9 cellular contexts compared by ENCODE assay signal in genomic region chr7:5143935-5144903, GRCh38. TPM values are rescaled to one million over a fixed set of nuclear protein-coding genes. Genes with fewer than 3 reads are reported as not detected.
DNase-seq lines count a peak whose midpoint lies in the region; ATAC-seq, FAIRE-seq and TF ChIP-seq lines count a peak whose summit lies in the region.
"Had no signal": no experiment of that assay in that cellular context is flagged by ENCODE, and none has a peak within 500 bp of the region (broad histone marks: within the 10 kb centered on the region; RNA-seq: fewer than 3 reads in every experiment).

No MANE protein-coding gene starts in this region.

- SMC1A ChIA-PET in GM12878 (lab: Charles Lee; ENCODE audit: uncharacterized antibody, unreplicated experiment) = interaction anchor here (1.2 to 1.7 kb wide), 3 partner anchors 15 to 87 kb away, joined by 3 read pairs; no protein-coding TSS in a partner anchor

- no peaks in the 10 kb centered on the region for H3K79me2 ChIP-seq in GM12878 (ENCODE audit: control insufficient read depth, insufficient read depth, low read length)
- H3K79me2 ChIP-seq in hepatocyte = no peaks in the 10 kb centered on the region

- whole genome bisulfite sequencing in GM12878 (ENCODE audit: insufficient coverage, insufficient replicate concordance, low lambda C conversion rate, missing lambda C conversion rate) = 22% methylated on average over 41 of the region's 41 CpGs
- 91% methylated on average over 34 of the region's 41 CpGs for WGBS in hepatocyte (ENCODE audit: low lambda C conversion rate, missing lambda C conversion rate)

- DNase-seq in T-helper 9 cell (peak; percentile 59), GM12878 (ENCODE audit: low read depth, low spot score) (peak; percentile 55), hepatocyte (ENCODE audit: low spot score) (no peak), D721Med (ENCODE audit: insufficient read length, low spot score) (no peak), RWPE1 (ENCODE audit: low spot score) (no peak)
- DNase-seq in stimulated activated CD4-positive, alpha-beta T cell treated with anti-CD3 and anti-CD28 coated beads, Interleukin-12 subunit alpha, Interleukin-12 subunit beta, amount 100 ng/mL, for 24 hours (ENCODE audit: low read depth in 2 of 2) = peak; percentile 28 to 38

- FAIRE-seq in GM12878 (lab: Jason Lieb, UNC) = peak; percentile 64
- no peak for FAIRE-seq in D721Med (lab: Jason Lieb, UNC)
- FAIRE-seq: keratinocyte had no signal

- no peak for TF ChIP-seq RAD21 in GM12878 (IDR thresholded peaks at IDR 0.05; ENCODE audit: insufficient read depth, low read depth, low read length)

- intact Hi-C loops in GM12878 (cut with micrococcal nuclease; ENCODE audit: unreplicated experiment) = loop anchor here (5.0 kb wide), 1 partner anchor 88 kb away; no protein-coding TSS in a partner anchor

- H3K9me3 ChIP-seq in GM12878 (replicated peaks; ENCODE audit: control insufficient read depth, insufficient read depth, low read length) (no peaks in the 10 kb centered on the region), hepatocyte (ENCODE audit: low read depth) (no peaks in the 10 kb centered on the region)

- TF ChIP-seq CTCF in GM12878 (IDR thresholded peaks at IDR 0.05 in 2 of 3, conservative IDR thresholded peaks at IDR 0.05 in 1 of 3; ENCODE audit: control insufficient read depth in 2 of 3, extremely low read depth in 1 of 3, insufficient read depth in 1 of 3, low read depth in 3 of 3, low read length in 3 of 3) = peak; percentile 3 to 18 (median 10); a peak in 3 of 6 replicates
- TF ChIP-seq CTCF in hepatocyte (IDR thresholded peaks at IDR 0.05; ENCODE audit: poor library complexity) = no peak
- no peak for TF ChIP-seq CTCF in D721Med (IDR thresholded peaks at IDR 0.05; ENCODE audit: insufficient read depth, missing control alignments)
- no peak for TF ChIP-seq CTCF in RWPE1 (conservative IDR thresholded peaks at IDR 0.05; ENCODE audit: low read depth)

- H3K4me3 ChIP-seq in GM12878 (peak overlapping the region; percentile 47), hepatocyte (no peak overlapping the region)

- H2AFZ ChIP-seq in GM12878 (ENCODE audit: control insufficient read depth, low read depth, low read length) (peak overlapping the region; percentile 73), hepatocyte (no peak overlapping the region)

- no peaks in the 10 kb centered on the region for H3K9me2 ChIP-seq in hepatocyte (replicated peaks; ENCODE audit: insufficient read depth)

- H3K36me3 ChIP-seq in GM12878 (ENCODE audit: control insufficient read depth in 2 of 2, insufficient read depth in 2 of 2, low read length in 1 of 2) (no peaks in the 10 kb centered on the region), hepatocyte (replicated peaks; ENCODE audit: insufficient read depth, low read depth) (no peaks in the 10 kb centered on the region)

- no TSS peak for BruUV-seq in GM12878 (replicated peaks; lab: Mats Ljungman, UMichigan)

- H4K20me1 ChIP-seq in GM12878 (ENCODE audit: control insufficient read depth, insufficient read depth) (no peaks in the 10 kb centered on the region), hepatocyte (ENCODE audit: insufficient read depth, poor library complexity, severe bottlenecking) (no peaks in the 10 kb centered on the region)

- H3K4me1 ChIP-seq in GM12878 (ENCODE audit: control insufficient read depth, insufficient read depth, low read length) (0 out of 2 replicates have a peak, but pooled peaks cover 3% of the 10 kb centered on the region), hepatocyte (ENCODE audit: insufficient read depth) (no peaks in the 10 kb centered on the region)

- H3K9ac ChIP-seq in GM12878 (ENCODE audit: control insufficient read depth, insufficient read depth, low read length) = peak overlapping the region; percentile 39; the same call in 1 of the 2 replicates

- H3K4me2 ChIP-seq in GM12878 (ENCODE audit: control insufficient read depth, insufficient read depth) = peak overlapping the region; percentile 87
- H3K4me2 ChIP-seq in hepatocyte = no peak overlapping the region

- POLR2A ChIA-PET in GM12878 (lab: Charles Lee) = interaction anchor here (0.5 to 1.3 kb wide), 3 partner anchors 18 to 117 kb away, joined by 3 to 9 read pairs (median 3); no protein-coding TSS in a partner anchor
- POLR2A ChIA-PET in RWPE1 (lab: Yijun Ruan, JAX; ENCODE audit: low non-redundant PET) = interaction anchor here (0.7 kb wide), 1 partner anchor 325 kb away, joined by 3 read pairs; no protein-coding TSS in a partner anchor

- TF ChIP-seq EP300 in GM12878 (IDR thresholded peaks at IDR 0.05; ENCODE audit: borderline replicate concordance in 1 of 2, control insufficient read depth in 1 of 2, low read depth in 2 of 2, low read length in 2 of 2) = 0 out of 4 replicates have a peak, but pooled peaks of 1 of the 2 experiments have one; percentile 28

- ATAC-seq in GM19463 (IDR thresholded peaks at IDR 0.05; ENCODE audit: unreplicated experiment) = peak; percentile 65
- peak; percentile 95 for ATAC-seq in GM12878
- no peak for ATAC-seq in HG02973 (IDR thresholded peaks at IDR 0.05; ENCODE audit: unreplicated experiment)

- RAD21 ChIA-PET in GM12878 (lab: Charles Lee; ENCODE audit: unreplicated experiment) = interaction anchor here (0.6 to 1.2 kb wide), 4 partner anchors 14 to 141 kb away, joined by 3 to 5 read pairs (median 3); no protein-coding TSS in a partner anchor

- H3K27ac ChIP-seq in GM12878 (ENCODE audit: control insufficient read depth, insufficient read depth) = no peak overlapping the region
- H3K27ac ChIP-seq in hepatocyte = no peak overlapping the region
- no peak overlapping the region for H3K27ac ChIP-seq in RWPE1

- H3K27me3 ChIP-seq in GM12878 (replicated peaks in 1 of 2; ENCODE audit: control insufficient read depth in 2 of 2, insufficient read depth in 2 of 2, low read length in 1 of 2) (no peaks in the 10 kb centered on the region), hepatocyte (no peaks in the 10 kb centered on the region)

- in situ Hi-C loops in GM12878 (cut with MboI) = no loop called here

- TF ChIP-seq POLR2A in GM12878 (IDR thresholded peaks at IDR 0.05; ENCODE audit: low read depth, low read length) = peak; percentile 62

- CTCF ChIA-PET in GM12878 (lab: Yijun Ruan, JAX) (interaction anchor here (1.2 to 1.7 kb wide), 5 partner anchors 15 to 96 kb away, joined by 3 to 9 read pairs (median 5); no protein-coding TSS in a partner anchor), RWPE1 (lab: Yijun Ruan, JAX) (no interaction called here)

TF ChIP-seq in GM12878, 131 proteins besides CTCF, POLR2A, EP300 and RAD21 (continues in another document):
- peak; percentile 75; the same call in 1 of the 2 replicates for TF ChIP-seq ZBTB40 (IDR thresholded peaks at IDR 0.05; ENCODE audit: borderline replicate concordance)
- peak; percentile 86 for TF ChIP-seq IKZF1 (conservative IDR thresholded peaks at IDR 0.05)

RNA-seq across cellular contexts. Expression of gene WIPI2, which starts 45.8 kb away (rescaled TPM):
- 80.9 and 85.9 TPM in 2 replicates for total RNA-seq in GM12878 (2013; cell fraction: nucleolus; rRNA removed)
- total RNA-seq in GM12878 (2014; rRNA removed) (33.9 and 41.4 TPM in 2 replicates), GM12878 (2014; rRNA removed; fragmentation: Illumina TruSeq; extraction: Trizol) (28.7 and 28.9 TPM in 2 replicates), GM12878 (2021) (50.3 and 55.1 TPM in 2 replicates), hepatocyte (58.2 and 59.7 TPM in 2 replicates)
- polyA plus RNA-seq in GM12878 (2011; ENCODE audit: low read depth) = 31.4 TPM
- polyA plus RNA-seq in GM12878 (2011; rRNA removed) (74.1 and 103 TPM in 2 replicates), GM12878 (2014; fragmentation: Illumina TruSeq; extraction: Trizol) (36.9 and 43.2 TPM in 2 replicates), GM12878 (2014; fragmentation: Nextera tagmentation; extraction: Ambion mirVana) (10 to 100 TPM in 1 of 2 experiments, 1 to 10 TPM in 1; 6.9 to 12.2 TPM), GM12878 (2014; rRNA removed) (56.6 and 59.0 TPM in 2 replicates), GM12878 (2016; fragmentation: Nextera tagmentation; extraction: Ambion mirVana) (10 to 100 TPM; 42.5 to 45.7 TPM), hepatocyte (48.4 and 51.3 TPM in 2 replicates)
- 80.3 and 99.3 TPM in 2 replicates for polyA plus RNA-seq in GM12878 (2011; cell fraction: cytosol; rRNA removed)
- 81.3 and 88.3 TPM in 2 replicates for polyA plus RNA-seq in GM12878 (2011; cell fraction: nucleus; rRNA removed)
- polyA plus RNA-seq in GM12878 (2012) = 49.5 and 55.6 TPM in 2 replicates
- 91.8 and 112 TPM in 2 replicates for polyA minus RNA-seq in GM12878 (2011; rRNA and poly(A)+ RNA removed)
- 22.9 and 33.4 TPM in 2 replicates for polyA minus RNA-seq in GM12878 (2011; cell fraction: cytosol; rRNA and poly(A)+ RNA removed)
- 24.1 and 25.4 TPM in 2 replicates for polyA minus RNA-seq in GM12878 (2011; cell fraction: nucleus; rRNA and poly(A)+ RNA removed)

Comparison
In these comparisons a context has a peak if more than half of its experiments do, and no peak if none do; other contexts are left out.
1. DNase-seq: peak in T-helper 9 cell (single experiment), GM12878 (single experiment) and stimulated activated CD4-positive, alpha-beta T cell treated with anti-CD3 and anti-CD28 coated beads, Interleukin-12 subunit alpha, Interleukin-12 subunit beta, amount 100 ng/mL, for 24 hours (2 of 2); none in hepatocyte (single experiment), D721Med (single experiment) and RWPE1 (single experiment).
2. CTCF ChIP-seq: peak in GM12878 (3 of 3); none in hepatocyte (single experiment), D721Med (single experiment) and RWPE1 (single experiment).